In the genomic region with DNA sequence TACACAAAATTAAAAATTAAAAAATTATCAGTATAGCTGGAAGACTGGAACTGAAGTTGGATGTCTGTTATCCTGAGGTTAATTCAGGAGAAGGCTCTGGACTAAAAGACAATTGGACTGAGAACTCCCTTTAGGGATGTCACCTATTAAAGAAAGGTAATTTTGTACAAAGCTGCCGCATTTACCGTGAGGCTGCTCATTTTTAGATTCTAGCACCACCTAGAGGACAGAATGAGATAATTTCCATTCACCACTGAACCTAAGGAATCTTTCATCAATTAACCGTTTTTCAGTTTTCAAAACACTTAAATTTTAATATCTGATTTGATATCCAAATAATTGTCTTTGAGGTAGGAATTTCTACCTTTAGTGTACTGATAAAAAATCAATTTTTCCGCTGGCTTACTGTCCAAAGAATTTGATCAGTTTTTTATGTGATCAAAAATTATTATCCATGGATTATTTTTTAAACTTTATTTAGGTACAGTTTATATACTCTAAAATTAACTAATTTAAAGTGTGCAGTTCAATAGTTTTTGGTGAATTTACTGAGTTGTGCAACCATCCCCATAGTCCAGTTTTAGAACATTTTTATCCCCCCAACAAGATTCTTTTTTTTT, we compare ENCODE assay signal across 7 cellular contexts.
DNase-seq lines count a peak whose midpoint lies in the region; ATAC-seq, FAIRE-seq and TF ChIP-seq lines count a peak whose summit lies in the region.

No MANE protein-coding gene starts in this region.

- no peaks in the 10 kb centered on the region for H3K36me3 ChIP-seq in bronchial epithelial cell (ENCODE audit: control insufficient read depth, insufficient read depth, low read length)
- H3K36me3 ChIP-seq in HepG2 (replicated peaks in 1 of 2; ENCODE audit: control insufficient read depth in 1 of 2, insufficient read depth in 2 of 2, low read length in 2 of 2), result no peaks in the 10 kb centered on the region

- H4K20me1 ChIP-seq in HepG2 (ENCODE audit: insufficient read depth, low read length), result no peaks in the 10 kb centered on the region

- CTCF ChIA-PET in HepG2 (lab: Yijun Ruan, JAX; ENCODE audit: low intra/inter-chr PET ratio, low total read pairs), result interaction anchor here (1.8 to 2.9 kb wide), 3 partner anchors 379 to 605 kb away, joined by 6 to 33 read pairs (median 19); no protein-coding TSS in a partner anchor

- 0% methylated on average over 4 of the region's 4 CpGs for WGBS in HepG2 (ENCODE audit: low lambda C conversion rate)

- H3K79me2 ChIP-seq in HepG2 (ENCODE audit: insufficient read depth, low read length), result no peaks in the 10 kb centered on the region

- H2AFZ ChIP-seq in HepG2 (ENCODE audit: low read length), result no peak overlapping the region

- in situ Hi-C loops in HepG2 (cut with HindIII; ENCODE audit: extremely low pct_ligation_motif_present, low pct_unique_long_range_greater_than_20kb), result loop anchor here (5.0 kb wide), 2 partner anchors 380 to 605 kb away; no protein-coding TSS in a partner anchor

- no TSS peak for BruUV-seq in HepG2 (replicated peaks; lab: Mats Ljungman, UMichigan)

- intact Hi-C loops in HepG2 (cut with micrococcal nuclease; ENCODE audit: unreplicated experiment), result loop anchor here (1.0 to 2.0 kb wide), 3 partner anchors 380 to 606 kb away; no protein-coding TSS in a partner anchor

- TF ChIP-seq RAD21 in HepG2 (CRISPR knock-in tag; IDR thresholded peaks at IDR 0.05), result peak; percentile 68

- TF ChIP-seq POLR2A in HepG2 (IDR thresholded peaks at IDR 0.05; ENCODE audit: insufficient read depth in 1 of 2, low read depth in 2 of 2, low read length in 2 of 2), result no peak

- no peak overlapping the region for H3K9ac ChIP-seq in HepG2 (ENCODE audit: insufficient read depth, low read depth, low read length)

- H3K9me3 ChIP-seq in HepG2 (ENCODE audit: low read length), result no peaks in the 10 kb centered on the region

- TF ChIP-seq EP300 in HepG2 (IDR thresholded peaks at IDR 0.05; ENCODE audit: low read depth in 2 of 2, low read length in 2 of 2), result no peak
- TF ChIP-seq EP300 in HepG2 (CRISPR knock-in tag; IDR thresholded peaks at IDR 0.05; ENCODE audit: borderline replicate concordance), result no peak

- POLR2A ChIA-PET in HepG2 (lab: Yijun Ruan, JAX), result interaction anchor here (1.2 kb wide), 1 partner anchor 605 kb away, joined by 3 read pairs; no protein-coding TSS in a partner anchor

- H3K4me1 ChIP-seq in HepG2 (ENCODE audit: insufficient read depth, low read length), result peaks cover 15% of the 10 kb centered on the region

- FAIRE-seq in bronchial epithelial cell (lab: Jason Lieb, UNC) (no peak), HepG2 (lab: Jason Lieb, UNC) (peak; percentile 81)

- H3K27ac ChIP-seq in HepG2 (ENCODE audit: extremely low read length, insufficient read depth, low read length), result no peak overlapping the region

- DNase-seq in ELR (ENCODE audit: low read depth) (peak; percentile 63), NCI-H748 (lab: John Stamatoyannopoulos, UW; ENCODE audit: unreplicated experiment) (peak; percentile 62), bronchial epithelial cell (ENCODE audit: low read depth) (peak; percentile 55), HepG2 (ENCODE audit: low spot score) (peak; percentile 41)

- no peak overlapping the region for H3K4me2 ChIP-seq in HepG2 (ENCODE audit: low read depth, low read length)

- no peaks in the 10 kb centered on the region for H3K27me3 ChIP-seq in bronchial epithelial cell (ENCODE audit: control insufficient read depth, insufficient read depth, low read length)
- no peaks in the 10 kb centered on the region for H3K27me3 ChIP-seq in HepG2 (ENCODE audit: control insufficient read depth in 1 of 2, insufficient read depth in 2 of 2, low read length in 2 of 2)

- TF ChIP-seq CTCF in bronchial epithelial cell (IDR thresholded peaks at IDR 0.05; ENCODE audit: insufficient read depth, low read length, severe bottlenecking) (peak; percentile 53), HepG2 (CRISPR knock-in tag; IDR thresholded peaks at IDR 0.05) (peak; percentile 75)

- H3K4me3 ChIP-seq in bronchial epithelial cell (ENCODE audit: low read depth, low read length), result no peak overlapping the region
- H3K4me3 ChIP-seq in HepG2 (replicated peaks in 1 of 3; ENCODE audit: insufficient read depth in 1 of 3, low read depth in 2 of 3, low read length in 3 of 3), result no peak overlapping the region

- peak; percentile 57 for ATAC-seq in HG03280 (IDR thresholded peaks at IDR 0.05; ENCODE audit: unreplicated experiment)
- ATAC-seq in HepG2, result peak; percentile 53; the same call in 2 of the 3 replicates
- ATAC-seq in HG03045 (IDR thresholded peaks at IDR 0.05; ENCODE audit: unreplicated experiment), result no peak
- no peak for ATAC-seq in HG02623 (IDR thresholded peaks at IDR 0.05; ENCODE audit: unreplicated experiment)

TF ChIP-seq in HepG2, 621 proteins besides CTCF, POLR2A, EP300 and RAD21:
- TF ChIP-seq KLF9 (CRISPR knock-in tag; IDR thresholded peaks at IDR 0.05; ENCODE audit: low read depth), result no peak
- peak; percentile 73 for TF ChIP-seq SMC3 (IDR thresholded peaks at IDR 0.05; ENCODE audit: low read length)
- TF ChIP-seq STAG1 (CRISPR knock-in tag; IDR thresholded peaks at IDR 0.05), result peak; percentile 92
TF ChIP-seq in HepG2: peak in this region for 2.

Comparison
In these comparisons a context has a peak if more than half of its experiments do, and no peak if none do; other contexts are left out.
1. ATAC-seq: peak in HG03280 (single experiment) and HepG2 (single experiment); none in HG03045 (single experiment) and HG02623 (single experiment).
2. Peak in every context shown above with its lines, with median percentiles within 50 percentile points of each other: DNase-seq.